Comparison of ENCODE assay signal across 2 cellular contexts in the genomic region with DNA sequence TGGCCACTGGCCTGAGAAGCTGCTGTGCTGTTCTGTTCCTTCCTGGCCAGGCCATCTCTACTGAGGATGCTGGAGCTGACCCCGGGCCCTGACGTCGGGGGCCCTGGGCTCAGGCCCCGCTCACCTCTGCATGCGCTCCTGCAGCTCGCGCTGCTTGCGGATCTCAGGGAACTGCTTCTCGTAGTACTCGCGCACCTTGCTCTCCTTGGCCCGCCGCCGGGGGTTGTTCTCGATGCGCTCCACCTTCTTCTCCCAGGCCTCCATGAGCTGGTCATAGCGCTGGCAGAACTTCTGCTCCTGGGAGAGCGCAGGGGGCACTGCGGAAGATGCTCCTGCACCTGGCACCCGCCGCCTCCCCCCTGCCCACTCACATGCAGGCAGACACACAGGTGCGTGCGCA.
TF ChIP-seq lines count a peak whose summit lies in the region.

No MANE protein-coding gene starts in this region.

TF ChIP-seq in H1, 55 proteins besides CTCF, POLR2A, EP300 and RAD21:
- TF ChIP-seq KDM5A (IDR thresholded peaks at IDR 0.05; ENCODE audit: low read length) (no peak), JUND (IDR thresholded peaks at IDR 0.05; ENCODE audit: low read length) (no peak), GABPA (IDR thresholded peaks at IDR 0.05; ENCODE audit: borderline replicate concordance, insufficient read depth, low read length) (no peak), SP2 (IDR thresholded peaks at IDR 0.05; ENCODE audit: low read length) (no peak), PHF8 (conservative IDR thresholded peaks at IDR 0.05; ENCODE audit: low read depth, low read length) (no peak), SAP30 (IDR thresholded peaks at IDR 0.05; ENCODE audit: insufficient read depth, insufficient replicate concordance, low read length) (no peak), BACH1 (IDR thresholded peaks at IDR 0.05; ENCODE audit: low read length) (no peak), TAF7 (optimal IDR thresholded peaks at IDR 0.05; ENCODE audit: borderline replicate concordance, low read depth, low read length) (no peak), RXRA (IDR thresholded peaks at IDR 0.05; ENCODE audit: insufficient read depth, low read depth, low read length) (no peak), GTF2F1 (IDR thresholded peaks at IDR 0.05; ENCODE audit: borderline replicate concordance, low read depth, low read length) (no peak), RNF2 (IDR thresholded peaks at IDR 0.05; ENCODE audit: borderline replicate concordance, low read depth, low read length, missing control alignments, poor library complexity, severe bottlenecking) (no peak), BRCA1 (IDR thresholded peaks at IDR 0.05; ENCODE audit: low read depth, low read length) (no peak), EZH2 (IDR thresholded peaks at IDR 0.05; ENCODE audit: low read depth, low read length, severe bottlenecking) (no peak)
- TF ChIP-seq, protein P1, sequence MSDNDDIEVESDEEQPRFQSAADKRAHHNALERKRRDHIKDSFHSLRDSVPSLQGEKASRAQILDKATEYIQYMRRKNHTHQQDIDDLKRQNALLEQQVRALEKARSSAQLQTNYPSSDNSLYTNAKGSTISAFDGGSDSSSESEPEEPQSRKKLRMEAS (IDR thresholded peaks at IDR 0.05): no peak

TF ChIP-seq in HepG2, 621 proteins besides CTCF, POLR2A, EP300 and RAD21:
- TF ChIP-seq, protein P2, sequence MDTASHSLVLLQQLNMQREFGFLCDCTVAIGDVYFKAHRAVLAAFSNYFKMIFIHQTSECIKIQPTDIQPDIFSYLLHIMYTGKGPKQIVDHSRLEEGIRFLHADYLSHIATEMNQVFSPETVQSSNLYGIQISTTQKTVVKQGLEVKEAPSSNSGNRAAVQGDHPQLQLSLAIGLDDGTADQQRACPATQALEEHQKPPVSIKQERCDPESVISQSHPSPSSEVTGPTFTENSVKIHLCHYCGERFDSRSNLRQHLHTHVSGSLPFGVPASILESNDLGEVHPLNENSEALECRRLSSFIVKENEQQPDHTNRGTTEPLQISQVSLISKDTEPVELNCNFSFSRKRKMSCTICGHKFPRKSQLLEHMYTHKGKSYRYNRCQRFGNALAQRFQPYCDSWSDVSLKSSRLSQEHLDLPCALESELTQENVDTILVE (CRISPR knock-in tag; IDR thresholded peaks at IDR 0.05): no peak
- no peak for TF ChIP-seq NRL (CRISPR knock-in tag; IDR thresholded peaks at IDR 0.05; ENCODE audit: borderline replicate concordance)
- TF ChIP-seq, protein P3, sequence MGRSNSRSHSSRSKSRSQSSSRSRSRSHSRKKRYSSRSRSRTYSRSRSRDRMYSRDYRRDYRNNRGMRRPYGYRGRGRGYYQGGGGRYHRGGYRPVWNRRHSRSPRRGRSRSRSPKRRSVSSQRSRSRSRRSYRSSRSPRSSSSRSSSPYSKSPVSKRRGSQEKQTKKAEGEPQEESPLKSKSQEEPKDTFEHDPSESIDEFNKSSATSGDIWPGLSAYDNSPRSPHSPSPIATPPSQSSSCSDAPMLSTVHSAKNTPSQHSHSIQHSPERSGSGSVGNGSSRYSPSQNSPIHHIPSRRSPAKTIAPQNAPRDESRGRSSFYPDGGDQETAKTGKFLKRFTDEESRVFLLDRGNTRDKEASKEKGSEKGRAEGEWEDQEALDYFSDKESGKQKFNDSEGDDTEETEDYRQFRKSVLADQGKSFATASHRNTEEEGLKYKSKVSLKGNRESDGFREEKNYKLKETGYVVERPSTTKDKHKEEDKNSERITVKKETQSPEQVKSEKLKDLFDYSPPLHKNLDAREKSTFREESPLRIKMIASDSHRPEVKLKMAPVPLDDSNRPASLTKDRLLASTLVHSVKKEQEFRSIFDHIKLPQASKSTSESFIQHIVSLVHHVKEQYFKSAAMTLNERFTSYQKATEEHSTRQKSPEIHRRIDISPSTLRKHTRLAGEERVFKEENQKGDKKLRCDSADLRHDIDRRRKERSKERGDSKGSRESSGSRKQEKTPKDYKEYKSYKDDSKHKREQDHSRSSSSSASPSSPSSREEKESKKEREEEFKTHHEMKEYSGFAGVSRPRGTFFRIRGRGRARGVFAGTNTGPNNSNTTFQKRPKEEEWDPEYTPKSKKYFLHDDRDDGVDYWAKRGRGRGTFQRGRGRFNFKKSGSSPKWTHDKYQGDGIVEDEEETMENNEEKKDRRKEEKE (IDR thresholded peaks at IDR 0.05): no peak
